In genomic region chr7:98970805-98971204, GRCh38 we compare ENCODE assay signal across 9 cellular contexts.
"Had no signal": no experiment of that assay in that cellular context is flagged by ENCODE, and none has a peak within 500 bp of the region (broad histone marks: within the 10 kb centered on the region; RNA-seq: fewer than 3 reads in every experiment).

No MANE protein-coding gene starts in this region.

- H2AFZ ChIP-seq: GM23338 had no signal

- H3K4me2 ChIP-seq: GM23338 had no signal

- FAIRE-seq: H1, HepG2 had no signal

- H3K4me3 ChIP-seq: GM23338, HAP-1 had no signal

- H3K9me3 ChIP-seq: HAP-1 had no signal

- ATAC-seq: GM23338, HCT116, HepG2 had no signal

- H3K4me1 Mint-ChIP-seq: GM23338 had no signal

- H3K4me1 ChIP-seq: HAP-1 had no signal

- H3K27ac ChIP-seq: HL-60 had no signal

- DNase-seq: H7, HFFc6 had no signal

- H3K9me3 Mint-ChIP-seq: GM23338, HFFc6, IgD-negative memory B cell had no signal

- H3K27ac Mint-ChIP-seq: GM23338, HFFc6 had no signal

- H3K4me3 Mint-ChIP-seq: GM23338, HFFc6, IgD-negative memory B cell had no signal

- H3K27me3 Mint-ChIP-seq: IgD-negative memory B cell had no signal
